In the genomic region with DNA sequence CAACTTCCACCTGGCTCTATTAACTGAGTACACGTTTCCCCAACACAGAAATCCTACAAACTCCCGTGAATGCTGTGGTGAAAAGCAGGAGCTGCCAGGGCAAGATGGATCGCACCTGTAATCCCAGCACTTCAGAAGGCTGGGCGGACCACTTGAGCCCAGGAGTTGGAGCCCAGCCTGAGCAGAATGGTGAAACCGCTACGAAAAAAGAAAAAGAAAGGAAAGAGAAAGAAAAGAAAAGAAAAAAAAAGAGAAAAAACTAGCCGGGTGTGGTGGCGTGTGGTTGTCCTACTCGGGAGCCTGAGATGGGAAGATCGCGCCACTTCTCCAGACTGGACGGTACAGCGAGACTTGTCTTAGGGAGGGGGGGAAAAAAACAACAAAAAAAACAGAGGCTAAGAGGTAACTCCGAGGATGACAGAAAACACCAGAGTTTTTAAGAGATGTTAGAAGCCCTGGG, we compare ENCODE assay signal across 10 cellular contexts. TPM values are rescaled to one million over a fixed set of nuclear protein-coding genes. Genes with fewer than 3 reads are reported as not detected.
A peak's percentile ranks its signal among the peaks of the same experiment; 100 is the strongest.
DNase-seq lines count a peak whose midpoint lies in the region; ATAC-seq and TF ChIP-seq lines count a peak whose summit lies in the region.
"Not testable (repeated sequence)": the region's sequence is repeated elsewhere in the genome, so short reads cannot be mapped to it uniquely, and the experiment has no call there.
"Had no signal": no experiment of that assay in that cellular context is flagged by ENCODE, and none has a peak within 500 bp of the region (broad histone marks: within the 10 kb centered on the region; RNA-seq: fewer than 3 reads in every experiment).

No MANE protein-coding gene starts in this region.

- not testable (repeated sequence) for H3K9ac ChIP-seq in H9 (ENCODE audit: extremely low read depth, insufficient read length, low read length); mammary epithelial cell (ENCODE audit: insufficient read depth, low read length)

- not testable (repeated sequence) for H3K56ac ChIP-seq in H9 (ENCODE audit: insufficient read length, low read depth, low read length)

- H2BK20ac ChIP-seq in H9 (ENCODE audit: low read depth, low read length, poor library complexity, severe bottlenecking), result not testable (repeated sequence)

- H3T11ph ChIP-seq in H9 (ENCODE audit: low read length), result not testable (repeated sequence)

- H3K4me1 Mint-ChIP-seq in CD4-positive, alpha-beta memory T cell, result peaks cover 2 to 21% (median 6%) of the 10 kb centered on the region in 4 donors
- H3K4me1 Mint-ChIP-seq in H9, result not testable (repeated sequence)
- peaks cover 0 to 11% (median 4%) of the 10 kb centered on the region in 7 donors for H3K4me1 Mint-ChIP-seq in naive thymus-derived CD4-positive, alpha-beta T cell

- H3K36me3 ChIP-seq in CD4-positive, alpha-beta memory T cell (ENCODE audit: insufficient read depth, low read length); mammary epithelial cell (ENCODE audit: insufficient read depth, low read length); cardiac muscle cell; naive thymus-derived CD4-positive, alpha-beta T cell (ENCODE audit: control insufficient read depth in 2 of 3, insufficient read depth in 3 of 3, low read length in 3 of 3): not testable (repeated sequence)

- H3K36me3 Mint-ChIP-seq in CD4-positive, alpha-beta memory T cell; H9 (ENCODE audit: insufficient read depth in 1 of 3, low read depth in 3 of 3); naive thymus-derived CD4-positive, alpha-beta T cell: not testable (repeated sequence)

- H2BK5ac ChIP-seq in H9 (ENCODE audit: insufficient read length, low read length), result not testable (repeated sequence)

- in situ Hi-C loops in mammary epithelial cell (cut with MboI; ENCODE audit: low sequenced_read_pairs in 2 of 2), result not testable (repeated sequence)

- not testable (repeated sequence) for DNase-seq in CD4-positive, alpha-beta memory T cell; stimulated activated naive CD8-positive, alpha-beta T cell treated with anti-CD3 and anti-CD28 coated beads, Interleukin-15, Interleukin-2, amounts not matched to agents 100 U/mL and 50 U/mL, for 24 hours
- DNase-seq in H9, result peak; percentile 70
- DNase-seq in LNCaP clone FGC (ENCODE audit: low read depth), result peak; percentile 11
- DNase-seq in mammary epithelial cell, result peak; percentile 95
- DNase-seq in cardiac muscle cell (ENCODE audit: low read depth in 1 of 2, low spot score in 1 of 2), result peak; percentile 47 to 70
- DNase-seq in naive thymus-derived CD4-positive, alpha-beta T cell, result peak in 1 of 9 donors; percentile 23

- TF ChIP-seq CTCF in H9 (conservative IDR thresholded peaks at IDR 0.05); LNCaP clone FGC (IDR thresholded peaks at IDR 0.05; ENCODE audit: control insufficient read depth, extremely low read depth, insufficient read depth); WI38 (IDR thresholded peaks at IDR 0.05; ENCODE audit: low read depth, low read length); mammary epithelial cell (conservative IDR thresholded peaks at IDR 0.05 in 1 of 2, IDR thresholded peaks at IDR 0.05 in 1 of 2; ENCODE audit: extremely low read depth in 1 of 2, insufficient read depth in 1 of 2, low read depth in 1 of 2, low read length in 2 of 2); cardiac muscle cell (IDR thresholded peaks at IDR 0.05; ENCODE audit: low read depth, low read length): not testable (repeated sequence)

- peak overlapping the region; percentile 68 for H3K27ac ChIP-seq in CD4-positive, alpha-beta memory T cell (ENCODE audit: low read depth, low read length)
- not testable (repeated sequence) for H3K27ac ChIP-seq in H9 (ENCODE audit: insufficient read length, low read depth, low read length); mammary epithelial cell (ENCODE audit: insufficient read depth, low read depth, low read length)
- H3K27ac ChIP-seq in cardiac muscle cell, result peak overlapping the region; percentile 95
- H3K27ac ChIP-seq in naive thymus-derived CD4-positive, alpha-beta T cell (ENCODE audit: low read depth, low read length), result peak overlapping the region; percentile 78

- H3K79me2 ChIP-seq in H9 (ENCODE audit: insufficient read depth, low read length); mammary epithelial cell (ENCODE audit: insufficient read depth, low read length): not testable (repeated sequence)

- H3K4me2 ChIP-seq in H9 (ENCODE audit: insufficient read depth, insufficient read length, low read length) (peak overlapping the region; percentile 21), mammary epithelial cell (ENCODE audit: insufficient read depth, low read depth, low read length) (peak overlapping the region; percentile 4)

- not testable (repeated sequence) for H2BK12ac ChIP-seq in H9 (ENCODE audit: insufficient read length, low read depth, low read length)

- not testable (repeated sequence) for H2AFZ ChIP-seq in H9 (ENCODE audit: low read length); mammary epithelial cell (ENCODE audit: low read depth, low read length)

- H4K8ac ChIP-seq in H9 (replicated peaks; ENCODE audit: insufficient read length, low read depth, low read length), result not testable (repeated sequence)

- not testable (repeated sequence) for H3K27me3 ChIP-seq in CD4-positive, alpha-beta memory T cell (ENCODE audit: insufficient read depth, low read length); H9 (ENCODE audit: insufficient read depth, low read length); mammary epithelial cell (ENCODE audit: insufficient read depth, low read length); cardiac muscle cell; naive thymus-derived CD4-positive, alpha-beta T cell (ENCODE audit: control insufficient read depth in 2 of 2, insufficient read depth in 2 of 2, low read length in 2 of 2)

- not testable (repeated sequence) for H4K91ac ChIP-seq in H9 (ENCODE audit: insufficient read length, low read depth, low read length)

- peak overlapping the region; percentile 61 for H2BK120ac ChIP-seq in H9 (ENCODE audit: low read depth, low read length, poor library complexity, severe bottlenecking)

- ATAC-seq in naive thymus-derived CD4-positive, alpha-beta T cell, result peak; percentile 13
- peak; percentile 4 for ATAC-seq in stimulated activated naive CD8-positive, alpha-beta T cell treated with anti-CD3 and anti-CD28 coated beads, Interleukin-15, Interleukin-2, amounts not matched to agents 100 U/mL and 50 U/mL, for 24 hours

- H3K14ac ChIP-seq in H9 (ENCODE audit: insufficient read depth, low read length), result not testable (repeated sequence)

- H3K27me3 Mint-ChIP-seq in CD4-positive, alpha-beta memory T cell; H9 (ENCODE audit: low read depth); naive thymus-derived CD4-positive, alpha-beta T cell: not testable (repeated sequence)

- not testable (repeated sequence) for H4K20me1 ChIP-seq in H9 (ENCODE audit: control insufficient read depth, insufficient read depth, insufficient read length); mammary epithelial cell (ENCODE audit: insufficient read depth, low read length)

- not testable (repeated sequence) for H3K9me3 ChIP-seq in CD4-positive, alpha-beta memory T cell (ENCODE audit: control insufficient read depth in 1 of 2, low read length in 2 of 2); H9 (ENCODE audit: control insufficient read depth, low read depth, low read length); mammary epithelial cell (replicated peaks; ENCODE audit: insufficient read depth, low read length); cardiac muscle cell (ENCODE audit: low read depth); naive thymus-derived CD4-positive, alpha-beta T cell (ENCODE audit: control insufficient read depth in 2 of 3, low read length in 3 of 3)

- H3K9me3 Mint-ChIP-seq in CD4-positive, alpha-beta memory T cell; H9; naive thymus-derived CD4-positive, alpha-beta T cell: not testable (repeated sequence)

- peak overlapping the region; percentile 95 to 100 (median 97) for H3K27ac Mint-ChIP-seq in CD4-positive, alpha-beta memory T cell
- peak overlapping the region; percentile 100; a peak in 6 of 7 replicates for H3K27ac Mint-ChIP-seq in H9
- peak overlapping the region; percentile 92 to 99 (median 96) for H3K27ac Mint-ChIP-seq in naive thymus-derived CD4-positive, alpha-beta T cell

- not testable (repeated sequence) for H3K79me1 ChIP-seq in H9 (ENCODE audit: insufficient read depth, low read depth, low read length, poor library complexity, severe bottlenecking)

- H3K4me3 ChIP-seq in CD4-positive, alpha-beta memory T cell (ENCODE audit: low read length in 2 of 2), result peak overlapping the region in 1 of 2 donors; percentile 51
- H3K4me3 ChIP-seq in LNCaP clone FGC (ENCODE audit: low read depth, low read length), result peak overlapping the region; percentile 32
- peak overlapping the region; percentile 40 for H3K4me3 ChIP-seq in WI38 (ENCODE audit: low read depth, low read length)
- peak overlapping the region in 1 of 3 experiments; percentile 31 for H3K4me3 ChIP-seq in mammary epithelial cell (replicated peaks in 1 of 3; ENCODE audit: insufficient read depth in 1 of 3, low read depth in 2 of 3, low read length in 3 of 3)
- not testable (repeated sequence) for H3K4me3 ChIP-seq in cardiac muscle cell
- H3K4me3 ChIP-seq in naive thymus-derived CD4-positive, alpha-beta T cell (ENCODE audit: low read length), result peak overlapping the region; percentile 59

- H3K23ac ChIP-seq in H9 (ENCODE audit: insufficient read length, low read depth, low read length), result not testable (repeated sequence)

- POLR2A ChIA-PET in CD4-positive, alpha-beta memory T cell (lab: Charles Lee; ENCODE audit: partially characterized antibody), result not testable (repeated sequence)
- POLR2A ChIA-PET in naive thymus-derived CD4-positive, alpha-beta T cell (lab: Charles Lee), result interaction anchor here (0.7 kb wide), 1 partner anchor 714 kb away, joined by 3 read pairs; no protein-coding TSS in a partner anchor

- intact Hi-C loops in CD4-positive, alpha-beta memory T cell (cut with micrococcal nuclease), result loop anchor here (10.0 kb wide), 1 partner anchor 95 kb away; no protein-coding TSS in a partner anchor
- intact Hi-C loops in mammary epithelial cell (cut with micrococcal nuclease); naive thymus-derived CD4-positive, alpha-beta T cell (cut with micrococcal nuclease): not testable (repeated sequence)

- CTCF ChIA-PET in CD4-positive, alpha-beta memory T cell (lab: Charles Lee; ENCODE audit: partially characterized antibody); mammary epithelial cell (lab: Charles Lee; ENCODE audit: low non-redundant PET); naive thymus-derived CD4-positive, alpha-beta T cell (lab: Charles Lee): not testable (repeated sequence)

- H3K4ac ChIP-seq in H9 (ENCODE audit: low read depth, low read length), result not testable (repeated sequence)

- peak overlapping the region; percentile 91 to 99 (median 95) for H3K4me3 Mint-ChIP-seq in CD4-positive, alpha-beta memory T cell
- H3K4me3 Mint-ChIP-seq in H9, result peak overlapping the region; percentile 65 to 80
- H3K4me3 Mint-ChIP-seq in naive thymus-derived CD4-positive, alpha-beta T cell, result peak overlapping the region; percentile 84 to 99 (median 93)

- not testable (repeated sequence) for H4K5ac ChIP-seq in H9 (ENCODE audit: insufficient read length, low read depth, low read length)

- not testable (repeated sequence) for H3K18ac ChIP-seq in H9 (ENCODE audit: insufficient read length, low read depth, low read length)

- not testable (repeated sequence) for BruUV-seq in mammary epithelial cell (replicated peaks; lab: Mats Ljungman, UMichigan)

- not testable (repeated sequence) for H2AK5ac ChIP-seq in H9 (ENCODE audit: insufficient read length, low read length)

- not testable (repeated sequence) for H2BK15ac ChIP-seq in H9 (ENCODE audit: low read depth, low read length)

- dilution Hi-C loops in mammary epithelial cell (cut with HindIII; ENCODE audit: low sequenced_read_pairs), result not testable (repeated sequence)

- H3K23me2 ChIP-seq in H9 (ENCODE audit: insufficient read length, low read depth, low read length, poor library complexity, severe bottlenecking), result not testable (repeated sequence)

- WGBS in H9 (ENCODE audit: extremely low coverage, insufficient read length, low lambda C conversion rate), result no CpG with 5 or more reads among the region's 14 CpGs
- WGBS in mammary epithelial cell (ENCODE audit: low coverage, missing lambda C conversion rate), result 25% methylated on average over 4 of the region's 14 CpGs

- H3K4me1 ChIP-seq in CD4-positive, alpha-beta memory T cell (ENCODE audit: insufficient read depth, low read length); H9 (ENCODE audit: insufficient read depth, low read length); mammary epithelial cell (ENCODE audit: insufficient read depth, low read length); cardiac muscle cell (ENCODE audit: low read depth); naive thymus-derived CD4-positive, alpha-beta T cell (ENCODE audit: control insufficient read depth in 2 of 2, insufficient read depth in 2 of 2, low read length in 2 of 2): not testable (repeated sequence)

RNA-seq across cellular contexts. Expression of a gene that starts 39.5 kb away (rescaled TPM):
- under 1 TPM; 0.73 to 0.80 TPM for total RNA-seq in CD4-positive, alpha-beta memory T cell
- polyA plus RNA-seq in CD4-positive, alpha-beta memory T cell, result not detected
- total RNA-seq in H9 (2021), result not detected in 2 replicates
- total RNA-seq in mammary epithelial cell, result not detected
- polyA plus RNA-seq in mammary epithelial cell, result not detected
- polyA minus RNA-seq in mammary epithelial cell, result not detected
- not detected in 2 replicates for total RNA-seq in cardiac muscle cell
- not detected in 2 replicates for polyA plus RNA-seq in cardiac muscle cell
- total RNA-seq in naive thymus-derived CD4-positive, alpha-beta T cell, result 1 to 10 TPM in 1 of 5 experiments, under 1 TPM in 1, not detected in 3; 0.95 to 1.3 TPM
- not detected for polyA plus RNA-seq in naive thymus-derived CD4-positive, alpha-beta T cell
- total RNA-seq: subcutaneous adipose tissue; T-helper 2 cell treated with Interferon-gamma antibody and Interleukin-4, amounts not matched to agents 100 ng/mL and 5 ng/mL, for 36 hours had no signal
